ENCODE assay signal across 23 cellular contexts in genomic region chr18:23267447-23267776, GRCh38.
DNase-seq lines count a peak whose midpoint lies in the region; ATAC-seq and TF ChIP-seq lines count a peak whose summit lies in the region.
"Had no signal": no experiment of that assay in that cellular context is flagged by ENCODE, and none has a peak within 500 bp of the region (broad histone marks: within the 10 kb centered on the region; RNA-seq: fewer than 3 reads in every experiment).

No MANE protein-coding gene starts in this region.

- H3K4me1 Mint-ChIP-seq in activated naive CD4-positive, alpha-beta T cell treated with anti-CD3 and anti-CD28 coated beads, Interleukin-2, amount 50 U/mL, for 24 hours = peaks cover 24% of the 10 kb centered on the region
- H3K4me1 Mint-ChIP-seq in activated naive CD4-positive, alpha-beta T cell treated with anti-CD3 and anti-CD28 coated beads for 36 hours (ENCODE audit: low read depth) = peaks cover 21% of the 10 kb centered on the region
- peaks cover 17% of the 10 kb centered on the region for H3K4me1 Mint-ChIP-seq in activated T-helper 17 cell treated with anti-CD3 and anti-CD28 coated beads, Interleukin-2, amount 50 U/mL, for 72 hours
- H3K4me1 Mint-ChIP-seq in nephron progenitor cell = peaks cover 17% of the 10 kb centered on the region

- CTCF ChIA-PET in activated naive CD4-positive, alpha-beta T cell treated with anti-CD3 and anti-CD28 coated beads for 36 hours (lab: Charles Lee) = interaction anchor here (0.5 kb wide), 1 partner anchor 43 kb away, joined by 3 read pairs; no protein-coding TSS in a partner anchor

- peaks cover 6% of the 10 kb centered on the region for H3K36me3 Mint-ChIP-seq in activated naive CD4-positive, alpha-beta T cell treated with anti-CD3 and anti-CD28 coated beads, Interleukin-2, amount 50 U/mL, for 24 hours
- H3K36me3 Mint-ChIP-seq in activated naive CD4-positive, alpha-beta T cell treated with anti-CD3 and anti-CD28 coated beads for 36 hours (ENCODE audit: low read depth) = peaks cover 10% of the 10 kb centered on the region
- no peaks in the 10 kb centered on the region for H3K36me3 Mint-ChIP-seq in activated T-helper 17 cell treated with anti-CD3 and anti-CD28 coated beads, Interleukin-2, amount 50 U/mL, for 72 hours (ENCODE audit: low read depth)
- H3K36me3 Mint-ChIP-seq in nephron progenitor cell (ENCODE audit: low read depth) = peaks cover 26% of the 10 kb centered on the region

- intact Hi-C loops in activated naive CD4-positive, alpha-beta T cell treated with anti-CD3 and anti-CD28 coated beads for 36 hours (cut with micrococcal nuclease) = loop anchor here (10.0 kb wide), 1 partner anchor 237 kb away; the partner anchor contains the start of gene RMC1

- peak overlapping the region; percentile 15 for H3K27ac Mint-ChIP-seq in activated naive CD4-positive, alpha-beta T cell treated with anti-CD3 and anti-CD28 coated beads, Interleukin-2, amount 50 U/mL, for 24 hours
- H3K27ac Mint-ChIP-seq in activated naive CD4-positive, alpha-beta T cell treated with anti-CD3 and anti-CD28 coated beads for 36 hours = no peak overlapping the region
- H3K27ac Mint-ChIP-seq in activated T-helper 17 cell treated with anti-CD3 and anti-CD28 coated beads, Interleukin-2, amount 50 U/mL, for 72 hours = peak overlapping the region; percentile 23
- H3K27ac Mint-ChIP-seq in nephron progenitor cell = peak overlapping the region; percentile 35
- H3K27ac Mint-ChIP-seq: CD4-positive, alpha-beta T cell had no signal

- H3K9me3 Mint-ChIP-seq in activated naive CD4-positive, alpha-beta T cell treated with anti-CD3 and anti-CD28 coated beads, Interleukin-2, amount 50 U/mL, for 24 hours = peaks cover 8% of the 10 kb centered on the region
- peaks cover 26% of the 10 kb centered on the region for H3K9me3 Mint-ChIP-seq in activated naive CD4-positive, alpha-beta T cell treated with anti-CD3 and anti-CD28 coated beads for 36 hours
- H3K9me3 Mint-ChIP-seq in activated T-helper 17 cell treated with anti-CD3 and anti-CD28 coated beads, Interleukin-2, amount 50 U/mL, for 72 hours = peaks cover 10% of the 10 kb centered on the region
- H3K9me3 Mint-ChIP-seq in nephron progenitor cell = peaks cover 40% of the 10 kb centered on the region

- no peak overlapping the region for H3K4me3 Mint-ChIP-seq in activated naive CD4-positive, alpha-beta T cell treated with anti-CD3 and anti-CD28 coated beads, Interleukin-2, amount 50 U/mL, for 24 hours
- no peak overlapping the region for H3K4me3 Mint-ChIP-seq in activated naive CD4-positive, alpha-beta T cell treated with anti-CD3 and anti-CD28 coated beads for 36 hours
- H3K4me3 Mint-ChIP-seq in activated T-helper 17 cell treated with anti-CD3 and anti-CD28 coated beads, Interleukin-2, amount 50 U/mL, for 72 hours = peak overlapping the region; percentile 5
- no peak overlapping the region for H3K4me3 Mint-ChIP-seq in nephron progenitor cell
- H3K4me3 Mint-ChIP-seq: CD4-positive, alpha-beta T cell had no signal

- no peak for ATAC-seq in activated T-helper 17 cell treated with anti-CD3 and anti-CD28 coated beads, Interleukin-2, amount 50 U/mL, for 72 hours (replicated peaks)
- no peak for ATAC-seq in HG03025 (IDR thresholded peaks at IDR 0.05; ENCODE audit: low FRiP score, unreplicated experiment)
- ATAC-seq: A549 had no signal

- no peak for TF ChIP-seq CTCF in nephron progenitor cell (IDR thresholded peaks at IDR 0.05)

- no peak for DNase-seq in activated naive CD4-positive, alpha-beta T cell treated with anti-CD3 and anti-CD28 coated beads for 36 hours
- DNase-seq in nephron progenitor cell = no peak
- no peak for DNase-seq in activated CD4-positive, CD25-positive, alpha-beta regulatory T cell treated with anti-CD3 and anti-CD28 coated beads, Interleukin-2, amount 50 U/mL, for 72 hours
- no peak for DNase-seq in NCI-H774 (lab: John Stamatoyannopoulos, UW)
- DNase-seq in NAMALWA (ENCODE audit: low spot score) = no peak
- DNase-seq: activated gamma-delta T cell; activated T-cell treated with anti-CD3 and anti-CD28 coated beads for 4 hours; amygdala; CD4-positive, alpha-beta T cell; DMS 273 treated with DMSO at 0.1 percent for 48 hours; glutamatergic neuron; KBM-7; kidney glomerular epithelial cell; NCI-H1694; NCI-H748 treated with DMSO at 0.1 percent for 48 hours; Right ventricle myocardium superior; small intestine; stimulated activated CD4-positive, alpha-beta T cell treated with anti-CD3 and anti-CD28 coated beads, Interleukin-2, amount 100 ng/mL, for 48 hours; stomach had no signal

- no peaks in the 10 kb centered on the region for H3K27me3 Mint-ChIP-seq in activated naive CD4-positive, alpha-beta T cell treated with anti-CD3 and anti-CD28 coated beads, Interleukin-2, amount 50 U/mL, for 24 hours
- no peaks in the 10 kb centered on the region for H3K27me3 Mint-ChIP-seq in activated naive CD4-positive, alpha-beta T cell treated with anti-CD3 and anti-CD28 coated beads for 36 hours (ENCODE audit: low read depth)
- no peaks in the 10 kb centered on the region for H3K27me3 Mint-ChIP-seq in activated T-helper 17 cell treated with anti-CD3 and anti-CD28 coated beads, Interleukin-2, amount 50 U/mL, for 72 hours
- no peaks in the 10 kb centered on the region for H3K27me3 Mint-ChIP-seq in nephron progenitor cell (ENCODE audit: low read depth, poor library complexity)
- H3K27me3 Mint-ChIP-seq: CD4-positive, alpha-beta T cell had no signal
